Comparison of ENCODE assay signal across 1 cellular context in genomic region chr18:2444201-2444875, GRCh38.
TF ChIP-seq lines count a peak whose summit lies in the region.

No MANE protein-coding gene starts in this region.

TF ChIP-seq in GM23338, 12 proteins besides CTCF, POLR2A, EP300 and RAD21 (continued from another document):
- TF ChIP-seq ETS1 (IDR thresholded peaks at IDR 0.05) (no peak), JUNB (IDR thresholded peaks at IDR 0.05; ENCODE audit: unreplicated experiment) (no peak), CREB1 (CRISPR knock-in tag; IDR thresholded peaks at IDR 0.05; ENCODE audit: low read depth) (no peak), REST (IDR thresholded peaks at IDR 0.05; ENCODE audit: unreplicated experiment) (no peak), NANOG (IDR thresholded peaks at IDR 0.05; ENCODE audit: borderline replicate concordance) (no peak)
